22 cellular contexts compared by ENCODE assay signal in genomic region chr12:116990971-116991966, GRCh38.
DNase-seq lines count a peak whose midpoint lies in the region; ATAC-seq, FAIRE-seq and TF ChIP-seq lines count a peak whose summit lies in the region.
"Had no signal": no experiment of that assay in that cellular context is flagged by ENCODE, and none has a peak within 500 bp of the region (broad histone marks: within the 10 kb centered on the region; RNA-seq: fewer than 3 reads in every experiment).

No MANE protein-coding gene starts in this region.

- ATAC-seq in HepG2, result no peak
- no peak for ATAC-seq in HG03432 (IDR thresholded peaks at IDR 0.05; ENCODE audit: unreplicated experiment)
- ATAC-seq: HCT116 had no signal

- 83% methylated on average over 7 of the region's 7 CpGs for WGBS in liver
- 94% methylated on average over 7 of the region's 7 CpGs for WGBS in HepG2 (ENCODE audit: low lambda C conversion rate)
- WGBS in sigmoid colon, 2 donors, result 91 to 95% methylated on average over 7 of the region's 7 CpGs

- H3K4me1 ChIP-seq in liver (ENCODE audit: control insufficient read depth in 4 of 4, insufficient read depth in 4 of 4, low read length in 3 of 4), result peaks cover 0 to 13% (median 8%) of the 10 kb centered on the region in 4 donors
- no peaks in the 10 kb centered on the region for H3K4me1 ChIP-seq in HepG2 (ENCODE audit: insufficient read depth, low read length)
- no peaks in the 10 kb centered on the region for H3K4me1 ChIP-seq in sigmoid colon
- H3K4me1 ChIP-seq: A549, vagina had no signal

- POLR2A ChIA-PET in HepG2 (lab: Yijun Ruan, JAX), result interaction anchor here (0.8 kb wide), 1 partner anchor 8 kb away, joined by 4 read pairs; no protein-coding TSS in a partner anchor

- no peaks in the 10 kb centered on the region for H4K20me1 ChIP-seq in HepG2 (ENCODE audit: insufficient read depth, low read length)

- no peaks in the 10 kb centered on the region for H3K9me3 Mint-ChIP-seq in endothelial cell (ENCODE audit: unreplicated experiment)

- TF ChIP-seq EP300 in HepG2 (IDR thresholded peaks at IDR 0.05; ENCODE audit: low read depth in 2 of 2, low read length in 2 of 2) (no peak), HepG2 (CRISPR knock-in tag; IDR thresholded peaks at IDR 0.05; ENCODE audit: borderline replicate concordance) (no peak), sigmoid colon (IDR thresholded peaks at IDR 0.05) (no peak)

- no TSS peak for BruUV-seq in HepG2 (replicated peaks; lab: Mats Ljungman, UMichigan)

- H3K9me3 ChIP-seq in liver (ENCODE audit: control insufficient read depth in 4 of 4, low read length in 3 of 4) (no peaks in the 10 kb centered on the region), HepG2 (ENCODE audit: low read length) (no peaks in the 10 kb centered on the region), sigmoid colon (no peaks in the 10 kb centered on the region)
- H3K9me3 ChIP-seq: A549, vagina had no signal

- H2AFZ ChIP-seq in HepG2 (ENCODE audit: low read length), result no peak overlapping the region

- CTCF ChIA-PET in HepG2 (lab: Yijun Ruan, JAX; ENCODE audit: low intra/inter-chr PET ratio, low total read pairs), result no interaction called here

- H3K4me3 Mint-ChIP-seq in endothelial cell (ENCODE audit: unreplicated experiment), result no peak overlapping the region
- H3K4me3 Mint-ChIP-seq: mesothelial cell of epicardium had no signal

- no peak overlapping the region for H3K9ac ChIP-seq in liver (ENCODE audit: low read depth in 1 of 2, low read length in 2 of 2)
- H3K9ac ChIP-seq in HepG2 (ENCODE audit: insufficient read depth, low read depth, low read length), result no peak overlapping the region

- no peak for FAIRE-seq in HepG2 (lab: Jason Lieb, UNC)
- FAIRE-seq: A549 had no signal

- no peak for DNase-seq in HepG2 (ENCODE audit: low spot score)
- DNase-seq in amniotic stem cell (lab: John Stamatoyannopoulos, UW), result peak; percentile 27
- DNase-seq in hepatic stellate cell (ENCODE audit: low spot score), result peak; percentile 41
- no peak for DNase-seq in superior temporal gyrus (ENCODE audit: extremely low spot score)
- no peak for DNase-seq in endothelial cell (ENCODE audit: low spot score)
- no peak for DNase-seq in sigmoid colon
- DNase-seq: activated CD4-positive, alpha-beta T cell treated with anti-CD3 and anti-CD28 coated beads, Interleukin-2, amount 50 U/mL, for 4 hours; activated effector memory CD4-positive, alpha-beta T cell treated with anti-CD3 and anti-CD28 coated beads, Interleukin-2, amount 50 U/mL, for 16 hours; DMS79 treated with DMSO at 0.1 percent for 48 hours; NCI-H1417; NCI-H2107; NCI-H510A; stimulated activated CD8-positive, alpha-beta memory T cell treated with anti-CD3 and anti-CD28 coated beads, Interleukin-4, amount 100 ng/mL, for 48 hours had no signal

- no peak overlapping the region for H3K27ac Mint-ChIP-seq in endothelial cell (ENCODE audit: unreplicated experiment)
- H3K27ac Mint-ChIP-seq: mesothelial cell of epicardium, progenitor cell of endocrine pancreas had no signal

- H3K79me2 ChIP-seq in HepG2 (ENCODE audit: insufficient read depth, low read length), result no peaks in the 10 kb centered on the region

- no peak overlapping the region for H3K4me2 ChIP-seq in HepG2 (ENCODE audit: low read depth, low read length)
- H3K4me2 ChIP-seq: A549 had no signal

- TF ChIP-seq POLR2A in HepG2 (IDR thresholded peaks at IDR 0.05; ENCODE audit: insufficient read depth in 1 of 2, low read depth in 2 of 2, low read length in 2 of 2) (no peak), sigmoid colon (IDR thresholded peaks at IDR 0.05) (no peak)

- H3K4me3 ChIP-seq in liver (ENCODE audit: low read depth in 1 of 3, low read length in 3 of 3) (no peak overlapping the region), HepG2 (replicated peaks in 1 of 3; ENCODE audit: insufficient read depth in 1 of 3, low read depth in 2 of 3, low read length in 3 of 3) (no peak overlapping the region), sigmoid colon (no peak overlapping the region)
- H3K4me3 ChIP-seq: A549, cardiac muscle cell, SK-N-MC, vagina had no signal

- H3K36me3 Mint-ChIP-seq in endothelial cell (ENCODE audit: low read depth, unreplicated experiment), result peaks cover 4% of the 10 kb centered on the region

- intact Hi-C loops in HepG2 (cut with micrococcal nuclease; ENCODE audit: unreplicated experiment) (no loop called here), sigmoid colon (cut with DNase I) (no loop called here)

- no peaks in the 10 kb centered on the region for H3K27me3 Mint-ChIP-seq in endothelial cell (ENCODE audit: unreplicated experiment)
- H3K27me3 Mint-ChIP-seq: progenitor cell of endocrine pancreas had no signal

- peaks cover 9% of the 10 kb centered on the region for H3K4me1 Mint-ChIP-seq in endothelial cell (ENCODE audit: unreplicated experiment)
- H3K4me1 Mint-ChIP-seq: mesothelial cell of epicardium had no signal

- H3K27me3 ChIP-seq in liver (ENCODE audit: control insufficient read depth in 4 of 4, insufficient read depth in 4 of 4, low read length in 3 of 4), result no peaks in the 10 kb centered on the region
- H3K27me3 ChIP-seq in HepG2 (ENCODE audit: control insufficient read depth in 1 of 2, insufficient read depth in 2 of 2, low read length in 2 of 2), result no peaks in the 10 kb centered on the region
- no peaks in the 10 kb centered on the region for H3K27me3 ChIP-seq in sigmoid colon
- H3K27me3 ChIP-seq: cardiac muscle cell, vagina had no signal

- in situ Hi-C loops in HepG2 (cut with HindIII; ENCODE audit: extremely low pct_ligation_motif_present, low pct_unique_long_range_greater_than_20kb), result no loop called here

- no peak for TF ChIP-seq CTCF in liver (IDR thresholded peaks at IDR 0.05; ENCODE audit: low read depth, low read length, missing input control)
- no peak for TF ChIP-seq CTCF in HepG2 (CRISPR knock-in tag; IDR thresholded peaks at IDR 0.05)
- TF ChIP-seq CTCF in endothelial cell (IDR thresholded peaks at IDR 0.05; ENCODE audit: unreplicated experiment), result no peak
- no peak for TF ChIP-seq CTCF in sigmoid colon (IDR thresholded peaks at IDR 0.05)

- H3K36me3 ChIP-seq in liver (ENCODE audit: control insufficient read depth in 4 of 4, insufficient read depth in 3 of 4, low read depth in 1 of 4, low read length in 3 of 4), result peaks cover 1 to 7% (median 4%) of the 10 kb centered on the region in 4 donors
- peaks cover 0 to 24% of the 10 kb centered on the region in 2 experiments; a peak in 4 of 5 replicates for H3K36me3 ChIP-seq in HepG2 (replicated peaks in 1 of 2; ENCODE audit: control insufficient read depth in 1 of 2, insufficient read depth in 2 of 2, low read length in 2 of 2)
- H3K36me3 ChIP-seq in sigmoid colon, result peaks cover 0 to 22% (median 2%) of the 10 kb centered on the region in 4 donors

- no peak for TF ChIP-seq RAD21 in liver (IDR thresholded peaks at IDR 0.05)
- TF ChIP-seq RAD21 in HepG2 (CRISPR knock-in tag; IDR thresholded peaks at IDR 0.05), result no peak

- H3K27ac ChIP-seq in liver (ENCODE audit: low read depth in 1 of 2, low read length in 2 of 2) (no peak overlapping the region), HepG2 (ENCODE audit: extremely low read length, insufficient read depth, low read length) (no peak overlapping the region), sigmoid colon (no peak overlapping the region)
- H3K27ac ChIP-seq: A549, cardiac muscle cell, SK-N-MC, vagina had no signal

TF ChIP-seq in liver, 16 proteins besides CTCF, POLR2A, EP300 and RAD21:
- no peak for TF ChIP-seq NR2F2 (IDR thresholded peaks at IDR 0.05)
- TF ChIP-seq FOXA1 (IDR thresholded peaks at IDR 0.05), result no peak
- TF ChIP-seq HNF4A (conservative IDR thresholded peaks at IDR 0.05), result peak; percentile 22 to 35
- TF ChIP-seq YY1 (IDR thresholded peaks at IDR 0.05), result peak; percentile 24
TF ChIP-seq in liver: peak in this region for 2.

TF ChIP-seq in HepG2, 621 proteins besides CTCF, POLR2A, EP300 and RAD21 (continues in another document):
- no peak for TF ChIP-seq ZNF639 (CRISPR knock-in tag; conservative IDR thresholded peaks at IDR 0.05)
- TF ChIP-seq RNF219 (CRISPR knock-in tag; IDR thresholded peaks at IDR 0.05), result no peak
- TF ChIP-seq TOPORS (CRISPR knock-in tag; IDR thresholded peaks at IDR 0.05), result no peak
- TF ChIP-seq ZC3H13 (CRISPR knock-in tag; IDR thresholded peaks at IDR 0.05), result no peak
- TF ChIP-seq MAF1 (CRISPR knock-in tag; IDR thresholded peaks at IDR 0.05; ENCODE audit: borderline replicate concordance), result no peak
- no peak for TF ChIP-seq BATF2 (CRISPR knock-in tag; IDR thresholded peaks at IDR 0.05)

Comparison
In these comparisons a context has a peak if more than half of its experiments do, and no peak if none do; other contexts are left out.
1. DNase-seq: peak in amniotic stem cell (single experiment) and hepatic stellate cell (single experiment); none in HepG2 (single experiment), superior temporal gyrus (single experiment), endothelial cell (single experiment) and sigmoid colon (single experiment).